Comparison of ENCODE assay signal across 8 cellular contexts in the genomic region with DNA sequence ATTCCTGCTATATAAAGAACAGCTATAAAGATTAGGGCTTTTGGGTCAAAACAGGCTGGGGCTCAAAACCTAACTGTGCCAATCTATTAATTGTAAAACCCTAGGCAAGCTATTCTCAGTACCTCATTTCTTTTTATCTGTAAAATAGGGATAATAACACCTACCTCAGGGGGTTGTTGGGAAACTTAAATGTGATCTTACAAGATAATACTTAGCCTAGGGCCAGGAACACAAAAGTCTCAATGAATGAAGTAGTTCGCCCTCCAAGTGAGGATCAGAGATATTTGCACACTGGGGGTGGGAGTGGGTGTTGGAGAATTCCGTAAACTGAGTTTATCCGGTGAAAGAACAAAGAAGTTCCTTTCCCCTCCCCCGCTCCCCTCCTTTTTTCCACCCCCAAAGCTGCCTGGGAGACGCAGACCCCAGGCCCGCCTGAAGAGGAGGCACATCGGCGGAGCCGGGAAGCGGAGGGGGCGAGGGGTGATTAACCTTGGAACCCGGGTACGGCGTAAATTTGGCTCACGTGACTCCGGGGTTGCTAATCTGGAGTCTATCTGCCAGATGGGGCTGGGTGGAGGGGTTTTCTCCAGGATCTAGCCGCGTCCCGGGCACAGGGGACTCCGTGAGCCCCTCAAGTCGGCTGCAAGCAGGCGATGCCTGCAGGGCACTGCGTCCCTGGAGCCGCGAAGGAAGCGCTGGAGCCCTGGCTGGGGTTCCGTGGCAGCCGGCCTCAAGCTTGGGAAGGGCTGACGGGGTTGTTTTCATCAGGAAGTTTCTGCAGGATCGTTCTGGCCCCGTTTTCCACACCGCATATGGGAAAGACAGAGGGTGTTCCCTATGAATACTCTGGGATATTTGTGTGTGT. TPM values are rescaled to one million over a fixed set of nuclear protein-coding genes. Genes with fewer than 3 reads are reported as not detected.
DNase-seq lines count a peak whose midpoint lies in the region; ATAC-seq and TF ChIP-seq lines count a peak whose summit lies in the region.

No MANE protein-coding gene starts in this region.

- peak; percentile 10 for ATAC-seq in Right ventricle myocardium superior (ENCODE audit: poor library complexity)
- no peak for ATAC-seq in GM21723 (IDR thresholded peaks at IDR 0.05; ENCODE audit: unreplicated experiment)

- peak overlapping the region; percentile 29 for H3K14ac ChIP-seq in trophoblast cell (ENCODE audit: low read length)

- H3K9me3 ChIP-seq in OCI-LY7 (ENCODE audit: low read length) (no peaks in the 10 kb centered on the region), trophoblast cell (ENCODE audit: insufficient read depth, low read depth, low read length) (peaks cover 4% of the 10 kb centered on the region)

- POLR2A ChIA-PET in OCI-LY7 (lab: Charles Lee): no interaction called here

- H3K4me2 ChIP-seq in OCI-LY7 (ENCODE audit: low read length): peak overlapping the region; percentile 70; the same call in 1 of the 2 replicates
- peak overlapping the region; percentile 95 for H3K4me2 ChIP-seq in trophoblast cell (ENCODE audit: low read length)

- H4K8ac ChIP-seq in trophoblast cell (ENCODE audit: low read depth, low read length): peak overlapping the region; percentile 82

- H2BK5ac ChIP-seq in trophoblast cell (ENCODE audit: low read depth, low read length, poor library complexity): peak overlapping the region; percentile 18

- H2BK12ac ChIP-seq in trophoblast cell (ENCODE audit: low read length): peak overlapping the region; percentile 6

- H4K91ac ChIP-seq in trophoblast cell (ENCODE audit: low read depth, low read length): peak overlapping the region; percentile 58

- no peak overlapping the region for H3K23ac ChIP-seq in trophoblast cell (ENCODE audit: low read length)

- H3K4ac ChIP-seq in trophoblast cell (ENCODE audit: low read depth, low read length): peak overlapping the region; percentile 49

- WGBS in trophoblast cell (ENCODE audit: extremely low coverage, insufficient coverage, insufficient read length): no CpG with 5 or more reads among the region's 32 CpGs

- BruUV-seq in OCI-LY7 (replicated peaks; lab: Mats Ljungman, UMichigan): no TSS peak

- H2AFZ ChIP-seq in OCI-LY7 (ENCODE audit: low read length) (no peak overlapping the region), trophoblast cell (ENCODE audit: insufficient read depth, low read length, poor library complexity) (peak overlapping the region; percentile 39)

- no peak overlapping the region for H3K27ac ChIP-seq in OCI-LY7 (ENCODE audit: low read depth, low read length, poor library complexity, severe bottlenecking)
- H3K27ac ChIP-seq in trophoblast cell (ENCODE audit: low read depth, low read length): no peak overlapping the region

- H3K79me1 ChIP-seq in trophoblast cell (ENCODE audit: low read length): peaks cover 11% of the 10 kb centered on the region

- intact Hi-C loops in OCI-LY7 (cut with micrococcal nuclease; ENCODE audit: unreplicated experiment) (no loop called here), Right ventricle myocardium superior (cut with DNase I) (no loop called here)

- no peak for TF ChIP-seq CTCF in OCI-LY7 (conservative IDR thresholded peaks at IDR 0.05; ENCODE audit: low read length)

- peak; percentile 68 for DNase-seq in D341Med (ENCODE audit: low spot score)
- no peak for DNase-seq in OCI-LY7 (ENCODE audit: low spot score)
- peak; percentile 63 for DNase-seq in Right ventricle myocardium superior
- DNase-seq in trophoblast cell: peak in 1 of 2 donors; percentile 66
- no peak for DNase-seq in NCI-H1436 treated with DMSO at 0.1 percent for 48 hours (lab: John Stamatoyannopoulos, UW)
- no peak for DNase-seq in Ammon's horn (ENCODE audit: low spot score)
- DNase-seq in stimulated activated CD4-positive, alpha-beta T cell treated with anti-CD3 and anti-CD28 coated beads, Interleukin-1b, Interleukin-23, amount 100 ng/mL, for 48 hours: no peak

- H3K79me2 ChIP-seq in OCI-LY7 (ENCODE audit: insufficient read depth, low read depth, low read length) (no peaks in the 10 kb centered on the region), trophoblast cell (ENCODE audit: control insufficient read depth, insufficient read depth, low read length, poor library complexity) (peaks cover 13% of the 10 kb centered on the region)

- CTCF ChIA-PET in OCI-LY7 (lab: Charles Lee; ENCODE audit: unreplicated experiment): no interaction called here

- H3K27me3 ChIP-seq in trophoblast cell (ENCODE audit: insufficient read depth, low read length): peaks cover 7% of the 10 kb centered on the region

- H2AK5ac ChIP-seq in trophoblast cell (ENCODE audit: low read length): no peak overlapping the region

- H3K4me3 ChIP-seq in OCI-LY7 (ENCODE audit: low read depth, low read length, poor library complexity, severe bottlenecking) (no peak overlapping the region), trophoblast cell (ENCODE audit: low read depth, low read length) (peak overlapping the region; percentile 47)

- peak overlapping the region; percentile 6 for H3K9ac ChIP-seq in trophoblast cell (ENCODE audit: low read length)

- no peak overlapping the region for H4K12ac ChIP-seq in trophoblast cell (ENCODE audit: low read depth, low read length)

- H3K18ac ChIP-seq in trophoblast cell (ENCODE audit: low read length): peak overlapping the region; percentile 39

- H2BK120ac ChIP-seq in trophoblast cell (ENCODE audit: insufficient read depth, low read length, poor library complexity): peak overlapping the region; percentile 39

- H3K9me2 ChIP-seq in OCI-LY7 (ENCODE audit: insufficient read depth, low read length): no peaks in the 10 kb centered on the region

- H4K20me1 ChIP-seq in OCI-LY7 (ENCODE audit: insufficient read depth, low read length): peaks cover 5% of the 10 kb centered on the region; the same call in 1 of the 2 replicates

- H3K36me3 ChIP-seq in OCI-LY7 (ENCODE audit: insufficient read depth, low read length) (no peaks in the 10 kb centered on the region), trophoblast cell (ENCODE audit: control insufficient read depth in 1 of 2, insufficient read depth in 2 of 2, low read length in 2 of 2) (no peaks in the 10 kb centered on the region)

- H3K4me1 ChIP-seq in OCI-LY7 (ENCODE audit: insufficient read depth, low read length, poor library complexity, severe bottlenecking) (peaks cover 21% of the 10 kb centered on the region), trophoblast cell (ENCODE audit: control insufficient read depth in 1 of 2, insufficient read depth in 2 of 2, low read length in 2 of 2) (peaks cover 20 to 33% of the 10 kb centered on the region in 2 experiments)

RNA-seq across cellular contexts. Expression of a gene that starts 1.3 kb away (rescaled TPM):
- total RNA-seq in OCI-LY7 (2014; rRNA removed; shearing (Covaris generic)): 0.31 and 0.32 TPM in 2 replicates
- total RNA-seq in OCI-LY7 (2022) (2.1 and 2.2 TPM in 2 replicates), Right ventricle myocardium superior (57.1 TPM)
- 124 and 125 TPM in 2 replicates for polyA plus RNA-seq in trophoblast cell (2013)

Comparison
In these comparisons a context has a peak if more than half of its experiments do, and no peak if none do; other contexts are left out.
1. DNase-seq: peak in D341Med (single experiment) and Right ventricle myocardium superior (single experiment); none in OCI-LY7 (single experiment), NCI-H1436 treated with DMSO at 0.1 percent for 48 hours (single experiment), Ammon's horn (single experiment) and stimulated activated CD4-positive, alpha-beta T cell treated with anti-CD3 and anti-CD28 coated beads, Interleukin-1b, Interleukin-23, amount 100 ng/mL, for 48 hours (single experiment).
2. RNA of a gene that starts 1.3 kb away (total RNA-seq): 57.1 TPM in Right ventricle myocardium superior (single experiment); 0.31 to 2.2 TPM in OCI-LY7; every median in the first group is over 10 times any median in the second.